29 cellular contexts compared by ENCODE assay signal in the genomic region with DNA sequence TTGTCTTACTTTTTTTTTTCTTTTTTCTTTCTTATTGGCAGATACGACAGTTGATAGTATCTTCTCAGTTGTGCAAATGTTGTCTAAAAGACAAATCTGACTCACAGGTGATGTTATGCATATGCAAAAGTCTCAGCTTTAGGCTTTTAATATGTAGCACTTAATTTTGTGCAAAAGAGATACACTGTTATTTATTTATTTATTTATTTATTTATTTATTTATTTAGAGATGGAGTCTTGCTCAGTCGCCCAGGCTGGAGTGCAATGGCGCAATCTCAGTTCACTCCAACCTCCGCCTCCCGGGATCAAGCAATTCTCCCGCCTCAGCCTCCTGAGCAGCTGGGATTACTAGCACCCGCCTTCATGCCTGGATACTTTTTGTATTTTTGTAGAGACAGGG.
"Had no signal": no experiment of that assay in that cellular context is flagged by ENCODE, and none has a peak within 500 bp of the region (broad histone marks: within the 10 kb centered on the region; RNA-seq: fewer than 3 reads in every experiment).

No MANE protein-coding gene starts in this region.

- H3K27me3 Mint-ChIP-seq: stimulated activated memory B cell treated with anti-CD40 and anti-IgM and Interleukin-4, amounts not matched to agents 10 μg/mL and 1 μg/mL and 100 μg/mL, for 72 hours; stimulated activated naive B cell treated with anti-CD40 and anti-IgM and Interleukin-4, amounts not matched to agents 10 μg/mL and 1 μg/mL and 100 μg/mL, for 72 hours; stimulated activated naive CD8-positive, alpha-beta T cell treated with anti-CD3 and anti-CD28 coated beads, Interleukin-15, amount 100 ng/mL, for 72 hours; stimulated activated naive CD8-positive, alpha-beta T cell treated with anti-CD3 and anti-CD28 coated beads, Interleukin-15, Interleukin-2, amounts not matched to agents 100 ng/mL and 50 ng/mL, for 24 hours; type B pancreatic cell had no signal

- H3K36me3 Mint-ChIP-seq: stimulated activated effector memory CD8-positive, alpha-beta T cell treated with anti-CD3 and anti-CD28 coated beads, Interleukin-12 subunit alpha, Interleukin-12 subunit beta, amount 100 ng/mL, for 72 hours; stimulated activated memory B cell treated with anti-CD40 and anti-IgM and Interleukin-4, amounts not matched to agents 10 μg/mL and 1 μg/mL and 100 μg/mL, for 72 hours; stimulated activated naive B cell treated with anti-CD40 and anti-IgM and Interleukin-4, amounts not matched to agents 10 μg/mL and 1 μg/mL and 100 μg/mL, for 72 hours; type B pancreatic cell had no signal

- H3K4me1 Mint-ChIP-seq: stimulated activated effector memory CD8-positive, alpha-beta T cell treated with anti-CD3 and anti-CD28 coated beads, Interleukin-12 subunit alpha, Interleukin-12 subunit beta, amount 100 ng/mL, for 72 hours; stimulated activated memory B cell treated with anti-CD40 and anti-IgM and Interleukin-4, amounts not matched to agents 10 μg/mL and 1 μg/mL and 100 μg/mL, for 72 hours; stimulated activated naive B cell treated with anti-CD40 and anti-IgM and Interleukin-4, amounts not matched to agents 10 μg/mL and 1 μg/mL and 100 μg/mL, for 72 hours; stimulated activated naive CD8-positive, alpha-beta T cell treated with anti-CD3 and anti-CD28 coated beads, Interleukin-15, amount 100 ng/mL, for 72 hours had no signal

- H3K36me3 ChIP-seq: stomach, suprapubic skin, thoracic aorta, thyroid gland, tibial artery, tibial nerve, transverse colon, upper lobe of left lung, upper lobe of right lung, uterus, vagina had no signal

- H3K4me3 Mint-ChIP-seq: stimulated activated effector memory CD8-positive, alpha-beta T cell treated with anti-CD3 and anti-CD28 coated beads, Interleukin-12 subunit alpha, Interleukin-12 subunit beta, amount 100 ng/mL, for 72 hours; stimulated activated memory B cell treated with anti-CD40 and anti-IgM and Interleukin-4, amounts not matched to agents 10 μg/mL and 1 μg/mL and 100 μg/mL, for 72 hours; stimulated activated naive B cell treated with anti-CD40 and anti-IgM and Interleukin-4, amounts not matched to agents 10 μg/mL and 1 μg/mL and 100 μg/mL, for 72 hours; stimulated activated naive CD8-positive, alpha-beta T cell treated with anti-CD3 and anti-CD28 coated beads, Interleukin-15, amount 100 ng/mL, for 72 hours; stimulated activated naive CD8-positive, alpha-beta T cell treated with anti-CD3 and anti-CD28 coated beads, Interleukin-15, Interleukin-2, amounts not matched to agents 100 ng/mL and 50 ng/mL, for 24 hours; type B pancreatic cell had no signal

- H3K27ac Mint-ChIP-seq: stimulated activated effector memory CD8-positive, alpha-beta T cell treated with anti-CD3 and anti-CD28 coated beads, Interleukin-12 subunit alpha, Interleukin-12 subunit beta, amount 100 ng/mL, for 72 hours; stimulated activated memory B cell treated with anti-CD40 and anti-IgM and Interleukin-4, amounts not matched to agents 10 μg/mL and 1 μg/mL and 100 μg/mL, for 72 hours; stimulated activated naive B cell treated with anti-CD40 and anti-IgM and Interleukin-4, amounts not matched to agents 10 μg/mL and 1 μg/mL and 100 μg/mL, for 72 hours; stimulated activated naive CD8-positive, alpha-beta T cell treated with anti-CD3 and anti-CD28 coated beads, Interleukin-15, amount 100 ng/mL, for 72 hours; stimulated activated naive CD8-positive, alpha-beta T cell treated with anti-CD3 and anti-CD28 coated beads, Interleukin-15, Interleukin-2, amounts not matched to agents 100 ng/mL and 50 ng/mL, for 24 hours; type B pancreatic cell had no signal

- DNase-seq: stimulated activated CD4-positive, alpha-beta T cell treated with anti-CD3 and anti-CD28 coated beads, Interleukin-2, amount 100 ng/mL, for 48 hours; stimulated activated CD4-positive, alpha-beta T cell treated with anti-CD3 and anti-CD28 coated beads, Interleukin-4, amount 100 ng/mL, for 1 hour; stimulated activated CD4-positive, alpha-beta T cell treated with anti-CD3 and anti-CD28 coated beads, Interleukin-4, amount 100 ng/mL, for 24 hours; stimulated activated CD4-positive, alpha-beta T cell treated with anti-CD3 and anti-CD28 coated beads, Interleukin-4, amount 100 ng/mL, for 4 hours; stimulated activated CD8-positive, alpha-beta memory T cell treated with anti-CD3 and anti-CD28 coated beads, Interleukin-4, amount 100 ng/mL, for 48 hours; stimulated activated naive B cell treated with anti-CD40 and anti-IgM and Interleukin-4, amounts not matched to agents 10 μg/mL and 1 μg/mL and 100 μg/mL, for 72 hours; stimulated activated naive CD4-positive, alpha-beta T cell; stimulated activated naive CD4-positive, alpha-beta T cell treated with Interleukin-2 at 50 U/mL for 16 hours; stimulated activated naive CD8-positive, alpha-beta T cell treated with anti-CD3 and anti-CD28 coated beads, Interleukin-15, amount 100 ng/mL, for 72 hours; stimulated activated naive CD8-positive, alpha-beta T cell treated with anti-CD3 and anti-CD28 coated beads, Interleukin-15, Interleukin-2, amounts not matched to agents 100 U/mL and 50 U/mL, for 24 hours; stomach; substantia nigra; testis; thyroid gland; tibial artery; transverse colon; trophoblast cell; upper lobe of left lung; upper lobe of right lung; uterus had no signal

- H3K9me3 Mint-ChIP-seq: stimulated activated memory B cell treated with anti-CD40 and anti-IgM and Interleukin-4, amounts not matched to agents 10 μg/mL and 1 μg/mL and 100 μg/mL, for 72 hours; stimulated activated naive B cell treated with anti-CD40 and anti-IgM and Interleukin-4, amounts not matched to agents 10 μg/mL and 1 μg/mL and 100 μg/mL, for 72 hours; stimulated activated naive CD8-positive, alpha-beta T cell treated with anti-CD3 and anti-CD28 coated beads, Interleukin-15, Interleukin-2, amounts not matched to agents 100 ng/mL and 50 ng/mL, for 24 hours; type B pancreatic cell had no signal

- ATAC-seq: stimulated activated effector memory CD8-positive, alpha-beta T cell treated with anti-CD3 and anti-CD28 coated beads, Interleukin-12 subunit alpha, Interleukin-12 subunit beta, amount 100 ng/mL, for 72 hours; stimulated activated memory B cell treated with anti-CD40 and anti-IgM and Interleukin-4, amounts not matched to agents 10 μg/mL and 1 μg/mL and 100 μg/mL, for 72 hours; stimulated activated naive B cell treated with anti-CD40 and anti-IgM and Interleukin-4, amounts not matched to agents 10 μg/mL and 1 μg/mL and 100 μg/mL, for 72 hours; stimulated activated naive CD8-positive, alpha-beta T cell treated with anti-CD3 and anti-CD28 coated beads, Interleukin-15, amount 100 ng/mL, for 72 hours; stimulated activated naive CD8-positive, alpha-beta T cell treated with anti-CD3 and anti-CD28 coated beads, Interleukin-15, Interleukin-2, amounts not matched to agents 100 U/mL and 50 U/mL, for 24 hours; upper lobe of right lung had no signal

- H3K27ac ChIP-seq: stomach, suprapubic skin, testis, thoracic aorta, thyroid gland, tibial artery, tibial nerve, transverse colon, upper lobe of left lung, upper lobe of right lung, uterus, vagina had no signal

- FAIRE-seq: urothelium cell line had no signal

- H3K4me3 ChIP-seq: stomach, suprapubic skin, testis, thoracic aorta, thyroid gland, tibial artery, tibial nerve, transverse colon, upper lobe of left lung, upper lobe of right lung, uterus, vagina had no signal

- H3K4me1 ChIP-seq: stomach, suprapubic skin, testis, thyroid gland, tibial artery, tibial nerve, transverse colon, upper lobe of left lung, upper lobe of right lung, uterus, vagina had no signal

- H3K9me3 ChIP-seq: stomach, suprapubic skin, testis, thoracic aorta, thyroid gland, tibial artery, tibial nerve, transverse colon, upper lobe of left lung, upper lobe of right lung, uterus, vagina had no signal
